ENCODE assay signal across 16 cellular contexts in the genomic region with DNA sequence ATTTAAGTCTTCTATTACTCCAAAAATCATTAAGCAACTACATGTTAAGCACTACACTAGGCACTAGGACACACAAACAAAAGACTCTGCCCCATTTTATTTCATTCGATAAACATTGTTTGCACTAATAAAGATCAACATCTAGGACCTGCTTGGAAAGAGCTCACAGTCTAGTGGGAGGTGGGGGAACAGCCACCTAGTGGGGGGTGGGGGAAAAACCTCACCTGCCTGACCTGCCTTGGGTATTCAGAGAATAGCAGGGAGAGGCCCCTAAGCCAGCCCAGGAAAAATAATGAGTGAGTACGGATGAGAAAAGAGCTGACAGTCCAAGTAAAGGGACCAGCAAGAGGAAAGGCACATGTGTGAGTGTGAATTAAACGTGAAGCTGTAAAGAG. TPM values are rescaled to one million over a fixed set of nuclear protein-coding genes. Genes with fewer than 3 reads are reported as not detected.
DNase-seq lines count a peak whose midpoint lies in the region; ATAC-seq and TF ChIP-seq lines count a peak whose summit lies in the region.
"Had no signal": no experiment of that assay in that cellular context is flagged by ENCODE, and none has a peak within 500 bp of the region (broad histone marks: within the 10 kb centered on the region; RNA-seq: fewer than 3 reads in every experiment).

No MANE protein-coding gene starts in this region.

- intact Hi-C loops in activated CD8-positive, alpha-beta T cell treated with anti-CD3 and anti-CD28 coated beads for 36 hours (cut with micrococcal nuclease): no loop called here
- intact Hi-C loops in body of pancreas (cut with DNase I): no loop called here

- no peak for TF ChIP-seq POLR2A in body of pancreas (IDR thresholded peaks at IDR 0.05)

- H3K9me3 Mint-ChIP-seq in activated CD8-positive, alpha-beta T cell treated with anti-CD3 and anti-CD28 coated beads for 36 hours: no peaks in the 10 kb centered on the region
- no peaks in the 10 kb centered on the region for H3K9me3 Mint-ChIP-seq in activated CD8-positive, alpha-beta T cell treated with anti-CD3 and anti-CD28 coated beads, Interleukin-2, amount 10 ng/mL, durations not matched to agents 7 days and 5 days (ENCODE audit: insufficient read depth)
- H3K9me3 Mint-ChIP-seq in progenitor cell of endocrine pancreas (ENCODE audit: low read depth): no peaks in the 10 kb centered on the region
- H3K9me3 Mint-ChIP-seq: activated naive CD4-positive, alpha-beta T cell treated with anti-CD3 and anti-CD28 coated beads, Interleukin-2, amount 50 U/mL, for 24 hours had no signal

- no peaks in the 10 kb centered on the region for H3K4me1 ChIP-seq in KMS-11 (ENCODE audit: low read depth, poor library complexity, severe bottlenecking)
- peaks cover 24% of the 10 kb centered on the region for H3K4me1 ChIP-seq in body of pancreas
- H3K4me1 ChIP-seq: HAP-1 had no signal

- no peak overlapping the region for H3K4me2 ChIP-seq in KMS-11

- H3K9me3 ChIP-seq in body of pancreas: no peaks in the 10 kb centered on the region
- no peaks in the 10 kb centered on the region for H3K9me3 ChIP-seq in T-helper 17 cell (ENCODE audit: control insufficient read depth, low read length, poor library complexity, severe bottlenecking)
- H3K9me3 ChIP-seq: HAP-1, thoracic aorta had no signal

- ATAC-seq in activated CD8-positive, alpha-beta T cell treated with anti-CD3 and anti-CD28 coated beads for 36 hours: no peak
- no peak for ATAC-seq in activated CD8-positive, alpha-beta T cell treated with anti-CD3 and anti-CD28 coated beads, Interleukin-2, amount 10 ng/mL, durations not matched to agents 7 days and 5 days
- peak; percentile 31 for ATAC-seq in body of pancreas
- ATAC-seq in T-helper 17 cell: no peak

- no peaks in the 10 kb centered on the region for H3K27me3 Mint-ChIP-seq in activated CD8-positive, alpha-beta T cell treated with anti-CD3 and anti-CD28 coated beads for 36 hours
- H3K27me3 Mint-ChIP-seq in activated CD8-positive, alpha-beta T cell treated with anti-CD3 and anti-CD28 coated beads, Interleukin-2, amount 10 ng/mL, durations not matched to agents 7 days and 5 days (ENCODE audit: low read depth): no peaks in the 10 kb centered on the region
- H3K27me3 Mint-ChIP-seq in progenitor cell of endocrine pancreas (no peaks in the 10 kb centered on the region), T-helper 17 cell (peaks cover 16% of the 10 kb centered on the region)
- H3K27me3 Mint-ChIP-seq: activated naive CD4-positive, alpha-beta T cell treated with anti-CD3 and anti-CD28 coated beads, Interleukin-2, amount 50 U/mL, for 24 hours had no signal

- H3K4me3 Mint-ChIP-seq in activated CD8-positive, alpha-beta T cell treated with anti-CD3 and anti-CD28 coated beads for 36 hours: no peak overlapping the region
- no peak overlapping the region for H3K4me3 Mint-ChIP-seq in activated CD8-positive, alpha-beta T cell treated with anti-CD3 and anti-CD28 coated beads, Interleukin-2, amount 10 ng/mL, durations not matched to agents 7 days and 5 days
- H3K4me3 Mint-ChIP-seq in progenitor cell of endocrine pancreas (ENCODE audit: low read depth) (no peak overlapping the region), T-helper 17 cell (no peak overlapping the region)
- H3K4me3 Mint-ChIP-seq: activated naive CD4-positive, alpha-beta T cell treated with anti-CD3 and anti-CD28 coated beads, Interleukin-2, amount 50 U/mL, for 24 hours had no signal

- H3K9ac ChIP-seq in KMS-11: no peak overlapping the region

- no peaks in the 10 kb centered on the region for H3K79me2 ChIP-seq in KMS-11 (ENCODE audit: insufficient read depth, low read depth)

- H3K4me3 ChIP-seq in KMS-11 (IDR thresholded peaks at IDR 0.05; ENCODE audit: insufficient read depth, low read depth, low read length): no peak overlapping the region
- H3K4me3 ChIP-seq in body of pancreas: no peak overlapping the region
- H3K4me3 ChIP-seq: coronary artery, HAP-1, thoracic aorta had no signal

- no peaks in the 10 kb centered on the region for H4K20me1 ChIP-seq in KMS-11 (ENCODE audit: insufficient read depth)

- CTCF ChIA-PET in activated CD8-positive, alpha-beta T cell treated with anti-CD3 and anti-CD28 coated beads for 36 hours (lab: Charles Lee): no interaction called here
- CTCF ChIA-PET in activated CD8-positive, alpha-beta T cell treated with anti-CD3 and anti-CD28 coated beads, Interleukin-2, amount 10 ng/mL, durations not matched to agents 7 days and 5 days (lab: Charles Lee): interaction anchor here (0.9 kb wide), 1 partner anchor 18 kb away, joined by 3 read pairs; no protein-coding TSS in a partner anchor

- no peak for DNase-seq in activated CD8-positive, alpha-beta T cell treated with anti-CD3 and anti-CD28 coated beads for 36 hours
- no peak for DNase-seq in activated CD8-positive, alpha-beta T cell treated with anti-CD3 and anti-CD28 coated beads, Interleukin-2, amount 10 ng/mL, durations not matched to agents 7 days and 5 days
- peak in 1 of 4 donors; percentile 31 for DNase-seq in body of pancreas
- no peak for DNase-seq in progenitor cell of endocrine pancreas (ENCODE audit: low spot score, unreplicated experiment)
- DNase-seq in RKO (ENCODE audit: low spot score): no peak
- DNase-seq in T-helper 17 cell: no peak
- no peak for DNase-seq in midbrain (lab: John Stamatoyannopoulos, UW)
- DNase-seq: activated CD4-positive, alpha-beta T cell treated with anti-CD3 and anti-CD28 coated beads, Interleukin-2, amount 50 U/mL, for 1 hour; foreskin fibroblast; KBM-7; mammary epithelial cell had no signal

- H3K4me1 Mint-ChIP-seq in activated CD8-positive, alpha-beta T cell treated with anti-CD3 and anti-CD28 coated beads for 36 hours (ENCODE audit: low read depth): no peaks in the 10 kb centered on the region
- no peaks in the 10 kb centered on the region for H3K4me1 Mint-ChIP-seq in activated CD8-positive, alpha-beta T cell treated with anti-CD3 and anti-CD28 coated beads, Interleukin-2, amount 10 ng/mL, durations not matched to agents 7 days and 5 days (ENCODE audit: low read depth)
- H3K4me1 Mint-ChIP-seq in progenitor cell of endocrine pancreas (ENCODE audit: low read depth) (peaks cover 6% of the 10 kb centered on the region), T-helper 17 cell (peaks cover 3% of the 10 kb centered on the region)
- H3K4me1 Mint-ChIP-seq: activated naive CD4-positive, alpha-beta T cell treated with anti-CD3 and anti-CD28 coated beads, Interleukin-2, amount 50 U/mL, for 24 hours had no signal

- H3K27me3 ChIP-seq in KMS-11 (ENCODE audit: insufficient read depth, low read depth) (no peaks in the 10 kb centered on the region), body of pancreas (no peaks in the 10 kb centered on the region)

- no peak overlapping the region for H3K27ac Mint-ChIP-seq in activated CD8-positive, alpha-beta T cell treated with anti-CD3 and anti-CD28 coated beads for 36 hours
- H3K27ac Mint-ChIP-seq in activated CD8-positive, alpha-beta T cell treated with anti-CD3 and anti-CD28 coated beads, Interleukin-2, amount 10 ng/mL, durations not matched to agents 7 days and 5 days: no peak overlapping the region
- no peak overlapping the region for H3K27ac Mint-ChIP-seq in progenitor cell of endocrine pancreas
- no peak overlapping the region for H3K27ac Mint-ChIP-seq in T-helper 17 cell

- H3K27ac ChIP-seq in KMS-11 (no peak overlapping the region), body of pancreas (no peak overlapping the region)
- H3K27ac ChIP-seq: coronary artery, thoracic aorta had no signal

- no peaks in the 10 kb centered on the region for H3K36me3 Mint-ChIP-seq in activated CD8-positive, alpha-beta T cell treated with anti-CD3 and anti-CD28 coated beads for 36 hours (ENCODE audit: low read depth)
- H3K36me3 Mint-ChIP-seq in activated CD8-positive, alpha-beta T cell treated with anti-CD3 and anti-CD28 coated beads, Interleukin-2, amount 10 ng/mL, durations not matched to agents 7 days and 5 days (ENCODE audit: low read depth): no peaks in the 10 kb centered on the region
- no peaks in the 10 kb centered on the region for H3K36me3 Mint-ChIP-seq in progenitor cell of endocrine pancreas (ENCODE audit: insufficient read depth)
- H3K36me3 Mint-ChIP-seq in T-helper 17 cell (ENCODE audit: low read depth): no peaks in the 10 kb centered on the region
- H3K36me3 Mint-ChIP-seq: activated naive CD4-positive, alpha-beta T cell treated with anti-CD3 and anti-CD28 coated beads, Interleukin-2, amount 50 U/mL, for 24 hours had no signal

- POLR2A ChIA-PET in activated CD8-positive, alpha-beta T cell treated with anti-CD3 and anti-CD28 coated beads for 36 hours (lab: Charles Lee): no interaction called here
- POLR2A ChIA-PET in activated CD8-positive, alpha-beta T cell treated with anti-CD3 and anti-CD28 coated beads, Interleukin-2, amount 10 ng/mL, durations not matched to agents 7 days and 5 days (lab: Charles Lee): no interaction called here

- 56 to 63% methylated on average over 3 of the region's 3 CpGs for WGBS in body of pancreas, 2 donors

- H3K36me3 ChIP-seq in KMS-11 (ENCODE audit: insufficient read depth) (no peaks in the 10 kb centered on the region), body of pancreas (replicated peaks in 1 of 2; ENCODE audit: insufficient read depth in 1 of 2, low read depth in 2 of 2) (no peaks in the 10 kb centered on the region)
- H3K36me3 ChIP-seq: HAP-1, thoracic aorta had no signal

- TF ChIP-seq CTCF in activated CD8-positive, alpha-beta T cell treated with anti-CD3 and anti-CD28 coated beads for 36 hours (IDR thresholded peaks at IDR 0.05): peak; percentile 20
- TF ChIP-seq CTCF in KMS-11 (conservative IDR thresholded peaks at IDR 0.05; ENCODE audit: low read depth, low read length) (peak; percentile 49), body of pancreas (IDR thresholded peaks at IDR 0.05) (peak in 3 of 7 experiments; percentile 5 to 18 (median 9)), progenitor cell of endocrine pancreas (IDR thresholded peaks at IDR 0.05; ENCODE audit: unreplicated experiment) (peak; percentile 50)

- no peak overlapping the region for H2AFZ ChIP-seq in KMS-11 (ENCODE audit: low read depth)

RNA-seq across cellular contexts. Expression of gene PRDM5, which starts 52.2 kb away (rescaled TPM):
- total RNA-seq in activated CD8-positive, alpha-beta T cell treated with anti-CD3 and anti-CD28 coated beads for 36 hours: under 1 TPM; 0.51 to 0.52 TPM
- under 1 TPM; 0.05 to 0.16 TPM for total RNA-seq in activated CD8-positive, alpha-beta T cell treated with anti-CD3 and anti-CD28 coated beads, Interleukin-2, amount 10 ng/mL, durations not matched to agents 7 days and 5 days
- total RNA-seq in body of pancreas (10 to 100 TPM in 1 of 2 donors, 1 to 10 TPM in 1; 9.6 to 36.3 TPM), progenitor cell of endocrine pancreas (18.9 and 24.1 TPM in 2 replicates), T-helper 17 cell (under 1 TPM in 1 of 2 donors, not detected in 1; 0.15 TPM)

Comparison
In these comparisons a context has a peak if more than half of its experiments do, and no peak if none do; other contexts are left out.
1. RNA of gene PRDM5, which starts 52.2 kb away (total RNA-seq): 9.6 to 36.3 TPM in body of pancreas and 18.9 to 24.1 TPM in progenitor cell of endocrine pancreas; 0.51 to 0.52 TPM in activated CD8-positive, alpha-beta T cell treated with anti-CD3 and anti-CD28 coated beads for 36 hours, 0.05 to 0.16 TPM in activated CD8-positive, alpha-beta T cell treated with anti-CD3 and anti-CD28 coated beads, Interleukin-2, amount 10 ng/mL, durations not matched to agents 7 days and 5 days and 0.15 TPM in T-helper 17 cell; every median in the first group is over 4 times any median in the second.